ENCODE assay signal across 11 cellular contexts in genomic region chr1:193538004-193538355, GRCh38.
A peak's percentile ranks its signal among the peaks of the same experiment; 100 is the strongest.
DNase-seq lines count a peak whose midpoint lies in the region; ATAC-seq and TF ChIP-seq lines count a peak whose summit lies in the region.
"Had no signal": no experiment of that assay in that cellular context is flagged by ENCODE, and none has a peak within 500 bp of the region (broad histone marks: within the 10 kb centered on the region; RNA-seq: fewer than 3 reads in every experiment).

No MANE protein-coding gene starts in this region.

- no peak for TF ChIP-seq CTCF in right atrium auricular region (IDR thresholded peaks at IDR 0.05)

- H3K36me3 ChIP-seq in BLaER1 treated with 17β-estradiol and CSF1 and Interleukin-3, amounts not matched to agents 10 nM and 100 nM, result no peaks in the 10 kb centered on the region
- no peaks in the 10 kb centered on the region for H3K36me3 ChIP-seq in right atrium auricular region
- H3K36me3 ChIP-seq: ascending aorta had no signal

- no peaks in the 10 kb centered on the region for H3K27me3 ChIP-seq in BLaER1 treated with 17β-estradiol and CSF1 and Interleukin-3, amounts not matched to agents 10 nM and 100 nM
- no peaks in the 10 kb centered on the region for H3K27me3 ChIP-seq in right atrium auricular region
- H3K27me3 ChIP-seq: ascending aorta, testis had no signal

- H3K9me3 ChIP-seq in BLaER1 treated with 17β-estradiol and CSF1 and Interleukin-3, amounts not matched to agents 10 nM and 100 nM (replicated peaks in 1 of 11), result no peaks in the 10 kb centered on the region
- H3K9me3 ChIP-seq in right atrium auricular region, result no peaks in the 10 kb centered on the region
- H3K9me3 ChIP-seq: ascending aorta, testis had no signal

- no peak overlapping the region for H3K9ac ChIP-seq in BLaER1 treated with 17β-estradiol and CSF1 and Interleukin-3, amounts not matched to agents 10 nM and 100 nM

- H3K9me3 Mint-ChIP-seq in activated T-helper 17 cell treated with anti-CD3 and anti-CD28 coated beads, Interleukin-2, amount 50 U/mL, for 72 hours, result peaks cover 6% of the 10 kb centered on the region
- no peaks in the 10 kb centered on the region for H3K9me3 Mint-ChIP-seq in stimulated activated naive B cell treated with anti-CD40 and anti-IgM and Interleukin-4, amounts not matched to agents 10 μg/mL and 1 μg/mL and 100 μg/mL, for 72 hours

- peak overlapping the region; percentile 85 for H3K4me3 Mint-ChIP-seq in activated T-helper 17 cell treated with anti-CD3 and anti-CD28 coated beads, Interleukin-2, amount 50 U/mL, for 72 hours
- H3K4me3 Mint-ChIP-seq in stimulated activated naive B cell treated with anti-CD40 and anti-IgM and Interleukin-4, amounts not matched to agents 10 μg/mL and 1 μg/mL and 100 μg/mL, for 72 hours, result no peak overlapping the region

- H3K4me1 Mint-ChIP-seq in activated T-helper 17 cell treated with anti-CD3 and anti-CD28 coated beads, Interleukin-2, amount 50 U/mL, for 72 hours, result peaks cover 22% of the 10 kb centered on the region
- peaks cover 20 to 38% of the 10 kb centered on the region in 2 donors for H3K4me1 Mint-ChIP-seq in stimulated activated naive B cell treated with anti-CD40 and anti-IgM and Interleukin-4, amounts not matched to agents 10 μg/mL and 1 μg/mL and 100 μg/mL, for 72 hours

- peak overlapping the region in 2 of 11 experiments; percentile 27 to 33; a peak in 2 of 22 replicates for H3K27ac ChIP-seq in BLaER1 treated with 17β-estradiol and CSF1 and Interleukin-3, amounts not matched to agents 10 nM and 100 nM
- H3K27ac ChIP-seq in right atrium auricular region, result no peak overlapping the region
- H3K27ac ChIP-seq: ascending aorta, testis had no signal

- intact Hi-C loops in posterior vena cava (cut with DNase I), result no loop called here

- H3K4me2 ChIP-seq in BLaER1 treated with 17β-estradiol and CSF1 and Interleukin-3, amounts not matched to agents 10 nM and 100 nM, result peak overlapping the region in 10 of 11 experiments; percentile 8 to 70 (median 50); a peak in 18 of 22 replicates

- peaks cover 15 to 27% (median 23%) of the 10 kb centered on the region in 10 experiments; a peak in 19 of 20 replicates for H3K4me1 ChIP-seq in BLaER1 treated with 17β-estradiol and CSF1 and Interleukin-3, amounts not matched to agents 10 nM and 100 nM
- H3K4me1 ChIP-seq in right atrium auricular region, result no peaks in the 10 kb centered on the region
- H3K4me1 ChIP-seq: ascending aorta, testis had no signal

- DNase-seq in stimulated activated naive B cell treated with anti-CD40 and anti-IgM and Interleukin-4, amounts not matched to agents 10 μg/mL and 1 μg/mL and 100 μg/mL, for 72 hours, result no peak
- DNase-seq in right atrium auricular region (ENCODE audit: low spot score), result no peak
- DNase-seq in DMS79 (lab: John Stamatoyannopoulos, UW), result no peak
- no peak for DNase-seq in posterior vena cava (ENCODE audit: low spot score)
- DNase-seq: NCI-H345, testis had no signal

- peaks cover 36% of the 10 kb centered on the region for H3K36me3 Mint-ChIP-seq in activated T-helper 17 cell treated with anti-CD3 and anti-CD28 coated beads, Interleukin-2, amount 50 U/mL, for 72 hours (ENCODE audit: low read depth)
- no peaks in the 10 kb centered on the region for H3K36me3 Mint-ChIP-seq in stimulated activated naive B cell treated with anti-CD40 and anti-IgM and Interleukin-4, amounts not matched to agents 10 μg/mL and 1 μg/mL and 100 μg/mL, for 72 hours

- H3K27me3 Mint-ChIP-seq in activated T-helper 17 cell treated with anti-CD3 and anti-CD28 coated beads, Interleukin-2, amount 50 U/mL, for 72 hours, result no peaks in the 10 kb centered on the region
- no peaks in the 10 kb centered on the region for H3K27me3 Mint-ChIP-seq in stimulated activated naive B cell treated with anti-CD40 and anti-IgM and Interleukin-4, amounts not matched to agents 10 μg/mL and 1 μg/mL and 100 μg/mL, for 72 hours

- H3K4me3 ChIP-seq in BLaER1 treated with 17β-estradiol and CSF1 and Interleukin-3, amounts not matched to agents 10 nM and 100 nM, result no peak overlapping the region
- no peak overlapping the region for H3K4me3 ChIP-seq in right atrium auricular region
- H3K4me3 ChIP-seq: ascending aorta, testis had no signal

- H3K27ac Mint-ChIP-seq in activated T-helper 17 cell treated with anti-CD3 and anti-CD28 coated beads, Interleukin-2, amount 50 U/mL, for 72 hours, result peak overlapping the region; percentile 95
- no peak overlapping the region for H3K27ac Mint-ChIP-seq in stimulated activated naive B cell treated with anti-CD40 and anti-IgM and Interleukin-4, amounts not matched to agents 10 μg/mL and 1 μg/mL and 100 μg/mL, for 72 hours

- peak; percentile 10 for ATAC-seq in GM18517 (IDR thresholded peaks at IDR 0.05; ENCODE audit: unreplicated experiment)
- ATAC-seq in HG03196 (IDR thresholded peaks at IDR 0.05; ENCODE audit: unreplicated experiment), result peak; percentile 6
- ATAC-seq in activated T-helper 17 cell treated with anti-CD3 and anti-CD28 coated beads, Interleukin-2, amount 50 U/mL, for 72 hours (replicated peaks), result peak; percentile 20
- ATAC-seq in stimulated activated naive B cell treated with anti-CD40 and anti-IgM and Interleukin-4, amounts not matched to agents 10 μg/mL and 1 μg/mL and 100 μg/mL, for 72 hours (replicated peaks), result no peak

- no peaks in the 10 kb centered on the region for H4K20me1 ChIP-seq in BLaER1 treated with 17β-estradiol and CSF1 and Interleukin-3, amounts not matched to agents 10 nM and 100 nM

Comparison
In these comparisons a context has a peak if more than half of its experiments do, and no peak if none do; other contexts are left out.
1. ATAC-seq: peak in GM18517 (single experiment), HG03196 (single experiment) and activated T-helper 17 cell treated with anti-CD3 and anti-CD28 coated beads, Interleukin-2, amount 50 U/mL, for 72 hours (single experiment); none in stimulated activated naive B cell treated with anti-CD40 and anti-IgM and Interleukin-4, amounts not matched to agents 10 μg/mL and 1 μg/mL and 100 μg/mL, for 72 hours (0 of 2).